8 cellular contexts compared by ENCODE assay signal in the genomic region with DNA sequence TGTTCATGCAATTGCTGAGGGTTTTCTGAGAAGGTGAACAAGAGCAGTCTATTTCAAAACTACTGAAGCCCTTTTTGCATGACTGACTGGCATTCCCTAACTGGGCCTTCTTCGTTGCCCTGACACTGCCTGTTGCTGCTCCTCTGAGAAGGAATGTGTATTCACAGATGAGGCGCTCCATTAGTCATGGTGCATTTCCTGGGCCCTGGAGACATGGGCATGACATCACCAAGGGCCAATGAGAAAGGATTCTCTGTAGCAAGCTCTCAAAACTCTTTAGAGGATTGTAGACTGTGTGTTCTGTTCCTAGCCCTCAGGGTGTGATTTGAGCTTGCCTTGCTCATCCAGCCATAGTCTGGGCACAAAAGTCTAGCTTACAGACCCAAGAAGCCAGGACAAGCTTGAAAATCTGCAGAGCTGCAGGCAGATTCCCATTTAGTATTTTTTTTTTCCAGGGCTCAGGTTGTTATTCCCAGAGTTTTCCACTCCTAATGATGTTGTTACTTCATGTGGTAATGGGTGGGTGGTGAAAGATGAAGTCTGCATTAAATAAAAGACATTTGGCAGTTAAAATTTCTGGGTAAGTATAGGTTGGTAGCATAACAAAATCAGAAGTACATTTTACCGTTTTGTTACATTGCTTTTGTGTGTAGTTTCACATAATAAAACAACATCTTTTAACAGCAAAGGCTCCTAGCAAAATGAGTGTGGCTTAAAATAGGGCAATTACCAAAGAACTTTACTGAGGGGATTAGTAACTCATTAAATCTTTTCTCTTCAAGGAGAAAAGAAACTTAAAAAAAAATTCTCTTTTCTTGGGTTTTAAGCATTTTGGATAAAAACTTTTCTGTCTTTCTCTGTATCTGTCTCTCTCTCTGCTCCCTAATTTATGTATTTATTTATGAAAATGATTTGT.
DNase-seq lines count a peak whose midpoint lies in the region; ATAC-seq, FAIRE-seq and TF ChIP-seq lines count a peak whose summit lies in the region.

No MANE protein-coding gene starts in this region.

- POLR2A ChIA-PET in H1 (lab: Charles Lee; ENCODE audit: partially characterized antibody) = interaction anchor here (1.1 to 1.4 kb wide), 2 partner anchors 14 to 19 kb away, joined by 3 to 4 read pairs; no protein-coding TSS in a partner anchor

- H2BK12ac ChIP-seq in H1 (ENCODE audit: low read depth, low read length) = no peak overlapping the region

- H4K8ac ChIP-seq in H1 (ENCODE audit: extremely low read depth, insufficient read depth, low read length) = no peak overlapping the region

- H2BK120ac ChIP-seq in H1 (replicated peaks; ENCODE audit: low read depth, low read length) = no peak overlapping the region

- no peak for DNase-seq in activated CD4-positive, CD25-positive, alpha-beta regulatory T cell (lab: John Stamatoyannopoulos, UW)
- DNase-seq in NCI-H446 (lab: John Stamatoyannopoulos, UW) = peak; percentile 17 to 61
- DNase-seq in H1 (ENCODE audit: low read depth in 1 of 2, low spot score in 2 of 2) = peak; percentile 58 to 79
- DNase-seq in GM19240 (ENCODE audit: insufficient read length, low spot score) = no peak

- H3K79me2 ChIP-seq in H1 (ENCODE audit: control insufficient read depth in 1 of 2, insufficient read depth in 2 of 2, low read length in 2 of 2) = no peaks in the 10 kb centered on the region

- no peaks in the 10 kb centered on the region for H3K36me3 ChIP-seq in H1 (ENCODE audit: control insufficient read depth in 2 of 4, insufficient read depth in 4 of 4, low read length in 3 of 4)
- H3K36me3 ChIP-seq in mesodermal cell (ENCODE audit: control insufficient read depth, insufficient read depth, low read length) = no peaks in the 10 kb centered on the region

- H2BK20ac ChIP-seq in H1 (ENCODE audit: low read length) = no peak overlapping the region

- no peak; a peak in 1 of 3 replicates for TF ChIP-seq POLR2A in H1 (IDR thresholded peaks at IDR 0.05; ENCODE audit: control extremely low read depth in 1 of 2, low read depth in 2 of 2, low read length in 2 of 2)

- no peak overlapping the region for H2BK15ac ChIP-seq in H1 (ENCODE audit: low read length)

- no peak for TF ChIP-seq EP300 in H1 (IDR thresholded peaks at IDR 0.05; ENCODE audit: borderline replicate concordance in 1 of 2, low read depth in 2 of 2, low read length in 2 of 2)

- H3K56ac ChIP-seq in H1 (replicated peaks; ENCODE audit: insufficient read length, low read depth, low read length) = no peak overlapping the region

- H3K9ac ChIP-seq in H1 (replicated peaks in 1 of 4; ENCODE audit: extremely low read depth in 1 of 4, low read depth in 3 of 4, low read length in 3 of 4) = no peak overlapping the region; a peak in 2 of 7 replicates

- TF ChIP-seq RAD21 in H1 (IDR thresholded peaks at IDR 0.05 in 1 of 2, conservative IDR thresholded peaks at IDR 0.05 in 1 of 2; ENCODE audit: low read depth in 2 of 2, low read length in 2 of 2) = peak in 1 of 2 experiments; percentile 8; a peak in 1 of 4 replicates

- H3K4me1 ChIP-seq in H1 (replicated peaks in 1 of 4; ENCODE audit: control insufficient read depth in 3 of 4, insufficient read depth in 4 of 4, low read length in 3 of 4) (peaks cover 0 to 5% (median 2%) of the 10 kb centered on the region in 4 experiments; a peak in 4 of 7 replicates), mesodermal cell (ENCODE audit: control insufficient read depth, insufficient read depth, low read length, poor library complexity, severe bottlenecking) (peaks cover 51% of the 10 kb centered on the region)

- WGBS in H1 (ENCODE audit: extremely low coverage in 1 of 2, insufficient coverage in 1 of 2, insufficient read length in 1 of 2, insufficient replicate concordance in 2 of 2, low coverage in 1 of 2, low lambda C conversion rate in 2 of 2, missing lambda C conversion rate in 1 of 2), 2 experiments = 50% methylated on average over 3 of the region's 3 CpGs; no CpG with 5 or more reads in 1 of the 2 experiments
- 0% methylated on average over 1 to 2 of the region's 3 CpGs for WGBS in mesodermal cell (ENCODE audit: insufficient coverage in 2 of 2), 2 experiments

- no peak overlapping the region for H3K4ac ChIP-seq in H1 (replicated peaks; ENCODE audit: insufficient read length, low read depth, low read length)

- H3K18ac ChIP-seq in H1 (ENCODE audit: extremely low read depth, low read length) = peak overlapping the region; percentile 64; the same call in 1 of the 2 replicates

- H3K9me3 ChIP-seq in H1 (ENCODE audit: insufficient read depth in 2 of 2, low read depth in 1 of 2, low read length in 1 of 2) (no peaks in the 10 kb centered on the region), mesodermal cell (ENCODE audit: control insufficient read depth, low read length) (peaks cover 5% of the 10 kb centered on the region)

- no peak overlapping the region for H3K23ac ChIP-seq in H1 (ENCODE audit: insufficient read length)

- no peak overlapping the region for H3K4me2 ChIP-seq in H1 (ENCODE audit: insufficient read depth in 1 of 2, low read depth in 2 of 2, low read length in 2 of 2)

- ATAC-seq in activated CD4-positive, CD25-positive, alpha-beta regulatory T cell treated with anti-CD3 and anti-CD28 coated beads, Interleukin-2, amount 50 U/mL, for 24 hours = peak; percentile 41 to 56
- ATAC-seq in HG02642 (IDR thresholded peaks at IDR 0.05; ENCODE audit: poor library complexity, unreplicated experiment) (no peak), HG02884 (IDR thresholded peaks at IDR 0.05; ENCODE audit: unreplicated experiment) (no peak)

- FAIRE-seq in H1 (lab: Jason Lieb, UNC) = peak; percentile 97

- H2BK5ac ChIP-seq in H1 (ENCODE audit: low read depth, low read length) = no peak overlapping the region

- H4K91ac ChIP-seq in H1 (replicated peaks; ENCODE audit: insufficient read length, low read length) = no peak overlapping the region

- no peak for TF ChIP-seq CTCF in H1 (IDR thresholded peaks at IDR 0.05; ENCODE audit: control extremely low read depth in 1 of 3, insufficient read depth in 1 of 3, low read depth in 1 of 3, low read length in 3 of 3)

- H2AK5ac ChIP-seq in H1 (ENCODE audit: low read depth, low read length) = no peak overlapping the region

- H3K27ac ChIP-seq in H1 (ENCODE audit: low read depth, low read length) (no peak overlapping the region), mesodermal cell (ENCODE audit: low read depth, low read length, severe bottlenecking) (peak overlapping the region; percentile 98)

- H3K14ac ChIP-seq in H1 (ENCODE audit: insufficient read length) = no peak overlapping the region

- H4K20me1 ChIP-seq in H1 (replicated peaks in 1 of 2; ENCODE audit: control insufficient read depth in 1 of 2, insufficient read depth in 2 of 2, low read length in 2 of 2) = no peaks in the 10 kb centered on the region

- H3K4me3 ChIP-seq in H1 (ENCODE audit: extremely low read depth in 1 of 4, insufficient read depth in 2 of 4, low read depth in 3 of 4, low read length in 4 of 4) (no peak overlapping the region), mesodermal cell (ENCODE audit: extremely low read depth, insufficient read depth, low read length, poor library complexity, severe bottlenecking) (no peak overlapping the region)

- H3K23me2 ChIP-seq in H1 (ENCODE audit: low read depth, low read length) = no peaks in the 10 kb centered on the region

- no peak overlapping the region for H2AFZ ChIP-seq in H1 (ENCODE audit: low read length)

- no peaks in the 10 kb centered on the region for H3K79me1 ChIP-seq in H1 (ENCODE audit: low read depth, low read length)

- H3K27me3 ChIP-seq in H1 (replicated peaks in 1 of 4; ENCODE audit: control insufficient read depth in 3 of 4, extremely low read depth in 1 of 4, insufficient read depth in 3 of 4, low read length in 3 of 4) = no peaks in the 10 kb centered on the region

- CTCF ChIA-PET in H1 (lab: Charles Lee; ENCODE audit: partially characterized antibody) = interaction anchor here (0.7 to 1.3 kb wide), 2 partner anchors 14 to 16 kb away, joined by 3 read pairs; no protein-coding TSS in a partner anchor

- no peak overlapping the region for H4K5ac ChIP-seq in H1 (ENCODE audit: insufficient read length, low read depth, low read length)

TF ChIP-seq in H1, 55 proteins besides CTCF, POLR2A, EP300 and RAD21 (continues in another document):
- TF ChIP-seq CHD2 (IDR thresholded peaks at IDR 0.05; ENCODE audit: low read length) (no peak), CREB1 (IDR thresholded peaks at IDR 0.05) (peak; percentile 52; the same call in 1 of the 2 replicates), JUN (IDR thresholded peaks at IDR 0.05; ENCODE audit: low read depth, low read length) (0 out of 2 replicates have a peak, but pooled peaks have one; percentile 23), CEBPB (IDR thresholded peaks at IDR 0.05; ENCODE audit: low read depth, low read length) (0 out of 2 replicates have a peak, but pooled peaks have one; percentile 2), TEAD4 (IDR thresholded peaks at IDR 0.05; ENCODE audit: low read depth, low read length) (peak; percentile 67), TAF1 (IDR thresholded peaks at IDR 0.05; ENCODE audit: low read depth, low read length) (no peak; the same call in 1 of the 2 replicates)
- TF ChIP-seq, protein P1, sequence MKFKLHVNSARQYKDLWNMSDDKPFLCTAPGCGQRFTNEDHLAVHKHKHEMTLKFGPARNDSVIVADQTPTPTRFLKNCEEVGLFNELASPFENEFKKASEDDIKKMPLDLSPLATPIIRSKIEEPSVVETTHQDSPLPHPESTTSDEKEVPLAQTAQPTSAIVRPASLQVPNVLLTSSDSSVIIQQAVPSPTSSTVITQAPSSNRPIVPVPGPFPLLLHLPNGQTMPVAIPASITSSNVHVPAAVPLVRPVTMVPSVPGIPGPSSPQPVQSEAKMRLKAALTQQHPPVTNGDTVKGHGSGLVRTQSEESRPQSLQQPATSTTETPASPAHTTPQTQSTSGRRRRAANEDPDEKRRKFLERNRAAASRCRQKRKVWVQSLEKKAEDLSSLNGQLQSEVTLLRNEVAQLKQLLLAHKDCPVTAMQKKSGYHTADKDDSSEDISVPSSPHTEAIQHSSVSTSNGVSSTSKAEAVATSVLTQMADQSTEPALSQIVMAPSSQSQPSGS (IDR thresholded peaks at IDR 0.05; ENCODE audit: low read length) = peak; percentile 98

Comparison
In these comparisons a context has a peak if more than half of its experiments do, and no peak if none do; other contexts are left out.
1. ATAC-seq: peak in activated CD4-positive, CD25-positive, alpha-beta regulatory T cell treated with anti-CD3 and anti-CD28 coated beads, Interleukin-2, amount 50 U/mL, for 24 hours (2 of 2); none in HG02642 (single experiment) and HG02884 (single experiment).
2. DNase-seq: peak in NCI-H446 (2 of 2) and H1 (2 of 2); none in activated CD4-positive, CD25-positive, alpha-beta regulatory T cell (0 of 4) and GM19240 (single experiment).